19 cellular contexts compared by ENCODE assay signal in the genomic region with DNA sequence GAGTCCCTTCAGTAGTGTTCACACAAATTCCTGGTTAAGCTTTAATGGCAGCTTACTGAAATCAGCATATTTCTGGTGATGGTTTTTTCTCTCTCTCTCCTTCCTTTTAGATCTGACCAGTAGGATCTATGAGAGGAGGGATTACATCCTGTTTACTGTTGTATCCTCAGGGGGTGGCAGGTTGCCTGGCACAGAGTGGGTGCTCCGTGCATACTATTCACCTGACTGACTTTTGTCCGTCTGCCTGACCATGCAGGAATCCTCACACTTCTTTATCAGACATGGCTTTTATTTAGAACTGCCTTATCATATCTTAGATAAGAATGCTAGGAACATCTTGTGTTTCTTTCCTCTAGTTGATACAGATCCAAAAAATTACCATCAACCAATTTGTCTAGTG. TPM values are rescaled to one million over a fixed set of nuclear protein-coding genes. Genes with fewer than 3 reads are reported as not detected.
DNase-seq lines count a peak whose midpoint lies in the region; ATAC-seq and TF ChIP-seq lines count a peak whose summit lies in the region.
"Had no signal": no experiment of that assay in that cellular context is flagged by ENCODE, and none has a peak within 500 bp of the region (broad histone marks: within the 10 kb centered on the region; RNA-seq: fewer than 3 reads in every experiment).

No MANE protein-coding gene starts in this region.

- H3K36me3 ChIP-seq in endodermal cell (ENCODE audit: control insufficient read depth, insufficient read depth, low read length) (no peaks in the 10 kb centered on the region), parathyroid adenoma (ENCODE audit: control insufficient read depth, insufficient read depth, low read length) (no peaks in the 10 kb centered on the region), testis (ENCODE audit: low read depth, missing control alignments) (no peaks in the 10 kb centered on the region)
- H3K36me3 ChIP-seq: breast epithelium, HAP-1, pancreas had no signal

- H3K27me3 ChIP-seq in endodermal cell (ENCODE audit: control insufficient read depth, insufficient read depth, low read length, poor library complexity, severe bottlenecking) (no peaks in the 10 kb centered on the region), parathyroid adenoma (ENCODE audit: control insufficient read depth, insufficient read depth, low read length) (no peaks in the 10 kb centered on the region), testis (no peaks in the 10 kb centered on the region)
- H3K27me3 ChIP-seq: BLaER1 treated with 17β-estradiol and CSF1 and Interleukin-3, amounts not matched to agents 10 nM and 100 nM; breast epithelium; pancreas had no signal

- H3K4me3 ChIP-seq in endodermal cell (ENCODE audit: low read length) (no peak overlapping the region), parathyroid adenoma (ENCODE audit: low read depth, low read length) (no peak overlapping the region), testis (no peak overlapping the region)
- H3K4me3 ChIP-seq: A549; BLaER1 treated with 17β-estradiol and CSF1 and Interleukin-3, amounts not matched to agents 10 nM and 100 nM; breast epithelium; HAP-1; lung; pancreas; skin epidermis had no signal

- DNase-seq in activated T-cell treated with anti-CD3 and anti-CD28 coated beads, Interleukin-2, amount 50 U/mL, for 24 hours: no peak
- DNase-seq in activated T-cell treated with anti-CD3 and anti-CD28 coated beads for 4 hours (no peak), NCI-H226 (peak; percentile 72), endodermal cell (no peak), RWPE1 (ENCODE audit: low spot score) (no peak), testis (no peak)
- no peak for DNase-seq in effector memory CD8-positive, alpha-beta T cell
- DNase-seq: activated CD4-positive, alpha-beta T cell treated with anti-CD3 and anti-CD28 coated beads for 4 hours; dermis blood vessel endothelial cell; MV-4-11; NCI-H2029; pancreas had no signal

- TF ChIP-seq POLR2A in testis (IDR thresholded peaks at IDR 0.05): no peak

- 79 to 92% methylated on average over 2 of the region's 2 CpGs for WGBS in endodermal cell (ENCODE audit: insufficient coverage in 1 of 2, insufficient read length in 1 of 2), 2 experiments
- WGBS in testis, 2 donors: 32 to 41% methylated on average over 2 of the region's 2 CpGs

- H3K79me2 ChIP-seq in parathyroid adenoma: no peaks in the 10 kb centered on the region

- H3K27me3 Mint-ChIP-seq in activated T-cell treated with anti-CD3 and anti-CD28 coated beads, Interleukin-2, amount 50 U/mL, for 24 hours: no peaks in the 10 kb centered on the region
- H3K27me3 Mint-ChIP-seq in endodermal cell (ENCODE audit: insufficient read depth): no peaks in the 10 kb centered on the region
- no peaks in the 10 kb centered on the region for H3K27me3 Mint-ChIP-seq in effector memory CD8-positive, alpha-beta T cell

- no peak for ATAC-seq in effector memory CD8-positive, alpha-beta T cell (replicated peaks)
- ATAC-seq: A549, pancreas had no signal

- H3K27ac ChIP-seq in endodermal cell (ENCODE audit: low read depth, low read length): no peak overlapping the region
- H3K27ac ChIP-seq in parathyroid adenoma: no peak overlapping the region
- H3K27ac ChIP-seq in RWPE1: no peak overlapping the region
- H3K27ac ChIP-seq in testis: no peak overlapping the region
- H3K27ac ChIP-seq: A549; BLaER1 treated with 17β-estradiol and CSF1 and Interleukin-3, amounts not matched to agents 10 nM and 100 nM; breast epithelium; pancreas; skin epidermis had no signal

- peak overlapping the region; percentile 33 for H2AFZ ChIP-seq in parathyroid adenoma

- H3K4me1 ChIP-seq in endodermal cell (ENCODE audit: control insufficient read depth, insufficient read depth, low read length) (no peaks in the 10 kb centered on the region), parathyroid adenoma (no peaks in the 10 kb centered on the region), testis (peaks cover 5% of the 10 kb centered on the region)
- H3K4me1 ChIP-seq: A549, breast epithelium, HAP-1, pancreas had no signal

- TF ChIP-seq CTCF in endodermal cell (conservative IDR thresholded peaks at IDR 0.05): no peak
- TF ChIP-seq CTCF in parathyroid adenoma (IDR thresholded peaks at IDR 0.05): no peak
- no peak for TF ChIP-seq CTCF in RWPE1 (conservative IDR thresholded peaks at IDR 0.05; ENCODE audit: low read depth)
- TF ChIP-seq CTCF in testis (IDR thresholded peaks at IDR 0.05): no peak

- peaks cover 31% of the 10 kb centered on the region for H3K36me3 Mint-ChIP-seq in activated T-cell treated with anti-CD3 and anti-CD28 coated beads, Interleukin-2, amount 50 U/mL, for 24 hours (ENCODE audit: low read depth)
- H3K36me3 Mint-ChIP-seq in endodermal cell (ENCODE audit: low read depth): peaks cover 4% of the 10 kb centered on the region
- H3K36me3 Mint-ChIP-seq in effector memory CD8-positive, alpha-beta T cell (ENCODE audit: insufficient read depth): peaks cover 7% of the 10 kb centered on the region

- H3K4me1 Mint-ChIP-seq in activated T-cell treated with anti-CD3 and anti-CD28 coated beads, Interleukin-2, amount 50 U/mL, for 24 hours (ENCODE audit: low read depth): peaks cover 83% of the 10 kb centered on the region
- H3K4me1 Mint-ChIP-seq in endodermal cell: peaks cover 8% of the 10 kb centered on the region
- peaks cover 33 to 55% of the 10 kb centered on the region in 2 donors for H3K4me1 Mint-ChIP-seq in effector memory CD8-positive, alpha-beta T cell (ENCODE audit: low read depth in 2 of 2)

- H3K4me2 ChIP-seq in parathyroid adenoma (ENCODE audit: low read length): peak overlapping the region; percentile 4
- H3K4me2 ChIP-seq: A549; BLaER1 treated with 17β-estradiol and CSF1 and Interleukin-3, amounts not matched to agents 10 nM and 100 nM had no signal

- no peak overlapping the region for H3K4me3 Mint-ChIP-seq in activated T-cell treated with anti-CD3 and anti-CD28 coated beads, Interleukin-2, amount 50 U/mL, for 24 hours
- no peak overlapping the region for H3K4me3 Mint-ChIP-seq in endodermal cell
- no peak overlapping the region for H3K4me3 Mint-ChIP-seq in effector memory CD8-positive, alpha-beta T cell

- POLR2A ChIA-PET in RWPE1 (lab: Yijun Ruan, JAX; ENCODE audit: low non-redundant PET): no interaction called here

- H3K9me3 ChIP-seq in endodermal cell (ENCODE audit: control insufficient read depth, low read length) (no peaks in the 10 kb centered on the region), parathyroid adenoma (ENCODE audit: control insufficient read depth, low read length) (no peaks in the 10 kb centered on the region), testis (no peaks in the 10 kb centered on the region)
- H3K9me3 ChIP-seq: A549, HAP-1, pancreas had no signal

- CTCF ChIA-PET in RWPE1 (lab: Yijun Ruan, JAX): no interaction called here

- intact Hi-C loops in testis (cut with DNase I; ENCODE audit: low total_unique reads): no loop called here

- peak overlapping the region; percentile 85 for H3K27ac Mint-ChIP-seq in activated T-cell treated with anti-CD3 and anti-CD28 coated beads, Interleukin-2, amount 50 U/mL, for 24 hours
- peak overlapping the region; percentile 5 for H3K27ac Mint-ChIP-seq in endodermal cell
- peak overlapping the region in 1 of 2 donors; percentile 74 for H3K27ac Mint-ChIP-seq in effector memory CD8-positive, alpha-beta T cell

- H3K9me3 Mint-ChIP-seq in activated T-cell treated with anti-CD3 and anti-CD28 coated beads, Interleukin-2, amount 50 U/mL, for 24 hours: no peaks in the 10 kb centered on the region
- peaks cover 20% of the 10 kb centered on the region for H3K9me3 Mint-ChIP-seq in endodermal cell
- H3K9me3 Mint-ChIP-seq in effector memory CD8-positive, alpha-beta T cell: no peaks in the 10 kb centered on the region

- H3K9ac ChIP-seq in endodermal cell (ENCODE audit: extremely low read depth, low read length, poor library complexity, severe bottlenecking) (no peak overlapping the region), parathyroid adenoma (no peak overlapping the region)
- H3K9ac ChIP-seq: BLaER1 treated with 17β-estradiol and CSF1 and Interleukin-3, amounts not matched to agents 10 nM and 100 nM had no signal

RNA-seq across cellular contexts. Expression of a gene that starts 29.6 kb away (rescaled TPM):
- 1 to 10 TPM in 1 of 2 donors, under 1 TPM in 1; 1.00 to 5.2 TPM for total RNA-seq in endodermal cell
- 4.1 TPM for polyA plus RNA-seq in endodermal cell (2013, experiment 1 of 2)
- polyA plus RNA-seq in endodermal cell (2013, experiment 2 of 2): 2.5 TPM
- total RNA-seq in testis: 10 to 100 TPM; 20.1 to 23.4 TPM
- polyA plus RNA-seq in testis (ENCODE audit: insufficient read depth, low read depth, low replicate concordance): 7.7 TPM
